8 cellular contexts compared by ENCODE assay signal in the genomic region with DNA sequence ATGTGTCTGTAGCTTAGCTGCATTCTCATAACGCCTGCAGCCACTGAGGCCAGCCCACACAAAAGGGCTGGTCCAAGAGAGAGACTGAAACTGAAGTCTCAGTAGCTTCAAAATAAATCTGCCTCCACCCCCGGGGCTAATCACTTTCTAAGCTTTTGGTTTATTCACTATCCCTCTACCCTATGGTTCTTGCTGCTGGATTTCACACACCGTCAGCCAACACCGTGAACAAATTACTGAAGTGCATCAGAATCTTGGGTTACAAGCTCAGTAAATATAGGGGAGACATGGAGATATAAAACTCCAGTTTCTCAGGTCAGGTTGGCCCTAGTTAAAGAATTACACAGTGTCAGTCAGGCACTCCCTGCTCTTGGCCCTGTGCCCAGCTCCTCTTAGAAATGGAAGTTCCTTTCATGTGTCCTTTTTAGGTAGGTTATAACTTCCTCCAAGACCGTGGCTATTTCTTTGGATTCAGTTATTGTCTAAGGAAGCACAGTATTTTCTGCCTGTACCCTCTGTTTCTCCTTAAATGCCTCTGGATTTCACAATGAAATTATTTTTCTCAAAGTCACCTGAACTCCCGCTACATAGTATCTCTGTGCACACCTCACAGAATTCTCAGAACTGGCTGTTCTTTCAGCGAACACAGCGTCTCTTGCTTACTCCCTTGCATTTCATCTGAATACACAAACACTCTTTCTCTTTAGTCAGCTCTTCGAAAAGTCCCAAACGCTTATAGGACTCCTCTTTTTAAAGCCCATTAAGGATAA.
A peak's percentile ranks its signal among the peaks of the same experiment; 100 is the strongest.
DNase-seq lines count a peak whose midpoint lies in the region; ATAC-seq, FAIRE-seq and TF ChIP-seq lines count a peak whose summit lies in the region.

No MANE protein-coding gene starts in this region.

- DNase-seq in DMS153 (lab: John Stamatoyannopoulos, UW) (peak; percentile 43), DMS153 treated with DMSO at 0.1 percent for 48 hours (lab: John Stamatoyannopoulos, UW; ENCODE audit: unreplicated experiment) (no peak), GM12878 (ENCODE audit: low read depth, low spot score) (no peak), mucosa of descending colon (peak; percentile 77 to 96 (median 86)), AG08396 (ENCODE audit: low spot score) (no peak), NCI-H146 (lab: John Stamatoyannopoulos, UW) (no peak)

- SMC1A ChIA-PET in GM12878 (lab: Charles Lee; ENCODE audit: uncharacterized antibody, unreplicated experiment): interaction anchor here (0.6 to 1.8 kb wide), 9 partner anchors 8 to 398 kb away, joined by 3 to 6 read pairs (median 3); no protein-coding TSS in a partner anchor

- ATAC-seq in GM21529 (IDR thresholded peaks at IDR 0.05; ENCODE audit: unreplicated experiment) (peak; percentile 74), GM12878 (peak; percentile 73), mucosa of descending colon (peak; percentile 94)

- intact Hi-C loops in GM12878 (cut with micrococcal nuclease; ENCODE audit: unreplicated experiment): no loop called here
- intact Hi-C loops in mucosa of descending colon (cut with DNase I, micrococcal nuclease): no loop called here

- H4K20me1 ChIP-seq in Loucy (ENCODE audit: insufficient read depth, low read length, poor library complexity, severe bottlenecking) (no peaks in the 10 kb centered on the region), GM12878 (ENCODE audit: control insufficient read depth, insufficient read depth) (no peaks in the 10 kb centered on the region)

- BruUV-seq in GM12878 (replicated peaks; lab: Mats Ljungman, UMichigan): no TSS peak

- POLR2A ChIA-PET in GM12878 (lab: Charles Lee): interaction anchor here (0.9 to 1.1 kb wide), 2 partner anchors 10 to 178 kb away, joined by 3 read pairs; no protein-coding TSS in a partner anchor

- H3K36me3 ChIP-seq in Loucy (ENCODE audit: insufficient read depth, low read length) (no peaks in the 10 kb centered on the region), GM12878 (ENCODE audit: control insufficient read depth in 2 of 2, insufficient read depth in 2 of 2, low read length in 1 of 2) (no peaks in the 10 kb centered on the region), mucosa of descending colon (ENCODE audit: low read depth) (no peaks in the 10 kb centered on the region)

- no peak for TF ChIP-seq EP300 in GM12878 (IDR thresholded peaks at IDR 0.05; ENCODE audit: borderline replicate concordance in 1 of 2, control insufficient read depth in 1 of 2, low read depth in 2 of 2, low read length in 2 of 2)

- WGBS in GM12878 (ENCODE audit: insufficient coverage, insufficient replicate concordance, low lambda C conversion rate, missing lambda C conversion rate): 66% methylated on average over 10 of the region's 10 CpGs

- no peak for TF ChIP-seq CTCF in Loucy (conservative IDR thresholded peaks at IDR 0.05; ENCODE audit: low read length)
- no peak for TF ChIP-seq CTCF in GM12878 (IDR thresholded peaks at IDR 0.05 in 2 of 3, conservative IDR thresholded peaks at IDR 0.05 in 1 of 3; ENCODE audit: control insufficient read depth in 2 of 3, extremely low read depth in 1 of 3, insufficient read depth in 1 of 3, low read depth in 3 of 3, low read length in 3 of 3)
- TF ChIP-seq CTCF in mucosa of descending colon (IDR thresholded peaks at IDR 0.05): no peak

- no peaks in the 10 kb centered on the region for H3F3A ChIP-seq in Loucy (ENCODE audit: low read depth)

- H3K9me3 ChIP-seq in Loucy (ENCODE audit: insufficient read depth, low read depth, low read length): no peaks in the 10 kb centered on the region
- H3K9me3 ChIP-seq in GM12878 (replicated peaks; ENCODE audit: control insufficient read depth, insufficient read depth, low read length): no peaks in the 10 kb centered on the region
- H3K9me3 ChIP-seq in mucosa of descending colon: no peaks in the 10 kb centered on the region

- no peaks in the 10 kb centered on the region for H3K27me3 ChIP-seq in Loucy (ENCODE audit: insufficient read depth, low read length, poor library complexity, severe bottlenecking)
- no peaks in the 10 kb centered on the region for H3K27me3 ChIP-seq in GM12878 (replicated peaks in 1 of 2; ENCODE audit: control insufficient read depth in 2 of 2, insufficient read depth in 2 of 2, low read length in 1 of 2)

- no peak for FAIRE-seq in GM12878 (lab: Jason Lieb, UNC)

- H3K79me2 ChIP-seq in Loucy (ENCODE audit: insufficient read depth, low read length) (no peaks in the 10 kb centered on the region), GM12878 (ENCODE audit: control insufficient read depth, insufficient read depth, low read length) (no peaks in the 10 kb centered on the region)

- TF ChIP-seq POLR2A in GM12878 (IDR thresholded peaks at IDR 0.05; ENCODE audit: low read depth, low read length): no peak

- no peak overlapping the region for H3K4me3 ChIP-seq in Loucy (ENCODE audit: low read length, poor library complexity, severe bottlenecking)
- H3K4me3 ChIP-seq in GM12878: no peak overlapping the region
- no peak overlapping the region for H3K4me3 ChIP-seq in mucosa of descending colon

- H2AFZ ChIP-seq in Loucy (ENCODE audit: low read length) (peak overlapping the region; percentile 60; the same call in 1 of the 2 replicates), GM12878 (ENCODE audit: control insufficient read depth, low read depth, low read length) (no peak overlapping the region)

- H3K4me2 ChIP-seq in Loucy (ENCODE audit: low read depth, low read length, poor library complexity, severe bottlenecking) (no peak overlapping the region), GM12878 (ENCODE audit: control insufficient read depth, insufficient read depth) (no peak overlapping the region)

- no peak for TF ChIP-seq RAD21 in GM12878 (IDR thresholded peaks at IDR 0.05; ENCODE audit: insufficient read depth, low read depth, low read length)

- H3K27ac ChIP-seq in GM12878 (ENCODE audit: control insufficient read depth, insufficient read depth): no peak overlapping the region

- H3K9ac ChIP-seq in Loucy (ENCODE audit: low read depth, low read length, poor library complexity, severe bottlenecking) (no peak overlapping the region), GM12878 (ENCODE audit: control insufficient read depth, insufficient read depth, low read length) (no peak overlapping the region)

- CTCF ChIA-PET in GM12878 (lab: Yijun Ruan, JAX): no interaction called here

- RAD21 ChIA-PET in GM12878 (lab: Charles Lee; ENCODE audit: unreplicated experiment): interaction anchor here (1.2 to 1.5 kb wide), 3 partner anchors 13 to 253 kb away, joined by 3 to 6 read pairs (median 4); no protein-coding TSS in a partner anchor

- in situ Hi-C loops in GM12878 (cut with MboI): no loop called here

- H3K9me2 ChIP-seq in Loucy (replicated peaks; ENCODE audit: low read depth, low read length): no peaks in the 10 kb centered on the region

- peaks cover 5% of the 10 kb centered on the region for H3K4me1 ChIP-seq in Loucy (ENCODE audit: insufficient read depth, low read length, poor library complexity, severe bottlenecking)
- no peaks in the 10 kb centered on the region for H3K4me1 ChIP-seq in GM12878 (ENCODE audit: control insufficient read depth, insufficient read depth, low read length)
- peaks cover 4% of the 10 kb centered on the region for H3K4me1 ChIP-seq in mucosa of descending colon (ENCODE audit: low read depth)

TF ChIP-seq in GM12878, 131 proteins besides CTCF, POLR2A, EP300 and RAD21:
- TF ChIP-seq, protein P1, sequence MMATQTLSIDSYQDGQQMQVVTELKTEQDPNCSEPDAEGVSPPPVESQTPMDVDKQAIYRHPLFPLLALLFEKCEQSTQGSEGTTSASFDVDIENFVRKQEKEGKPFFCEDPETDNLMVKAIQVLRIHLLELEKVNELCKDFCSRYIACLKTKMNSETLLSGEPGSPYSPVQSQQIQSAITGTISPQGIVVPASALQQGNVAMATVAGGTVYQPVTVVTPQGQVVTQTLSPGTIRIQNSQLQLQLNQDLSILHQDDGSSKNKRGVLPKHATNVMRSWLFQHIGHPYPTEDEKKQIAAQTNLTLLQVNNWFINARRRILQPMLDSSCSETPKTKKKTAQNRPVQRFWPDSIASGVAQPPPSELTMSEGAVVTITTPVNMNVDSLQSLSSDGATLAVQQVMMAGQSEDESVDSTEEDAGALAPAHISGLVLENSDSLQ (IDR thresholded peaks at IDR 0.05): peak; percentile 18; the same call in 1 of the 2 replicates
- TF ChIP-seq SIX5 (IDR thresholded peaks at IDR 0.05; ENCODE audit: low read depth, low read length, severe bottlenecking): no peak
- no peak for TF ChIP-seq EZH2 (IDR thresholded peaks at IDR 0.05; ENCODE audit: borderline replicate concordance, control insufficient read depth, low read depth, low read length)

Comparison
In these comparisons a context has a peak if more than half of its experiments do, and no peak if none do; other contexts are left out.
1. DNase-seq: peak in DMS153 (single experiment) and mucosa of descending colon (3 of 3); none in DMS153 treated with DMSO at 0.1 percent for 48 hours (single experiment), GM12878 (single experiment), AG08396 (single experiment) and NCI-H146 (single experiment).
2. Peak in every context shown above with its lines, with median percentiles within 50 percentile points of each other: ATAC-seq.